ENCODE assay signal across 1 cellular context in the genomic region with DNA sequence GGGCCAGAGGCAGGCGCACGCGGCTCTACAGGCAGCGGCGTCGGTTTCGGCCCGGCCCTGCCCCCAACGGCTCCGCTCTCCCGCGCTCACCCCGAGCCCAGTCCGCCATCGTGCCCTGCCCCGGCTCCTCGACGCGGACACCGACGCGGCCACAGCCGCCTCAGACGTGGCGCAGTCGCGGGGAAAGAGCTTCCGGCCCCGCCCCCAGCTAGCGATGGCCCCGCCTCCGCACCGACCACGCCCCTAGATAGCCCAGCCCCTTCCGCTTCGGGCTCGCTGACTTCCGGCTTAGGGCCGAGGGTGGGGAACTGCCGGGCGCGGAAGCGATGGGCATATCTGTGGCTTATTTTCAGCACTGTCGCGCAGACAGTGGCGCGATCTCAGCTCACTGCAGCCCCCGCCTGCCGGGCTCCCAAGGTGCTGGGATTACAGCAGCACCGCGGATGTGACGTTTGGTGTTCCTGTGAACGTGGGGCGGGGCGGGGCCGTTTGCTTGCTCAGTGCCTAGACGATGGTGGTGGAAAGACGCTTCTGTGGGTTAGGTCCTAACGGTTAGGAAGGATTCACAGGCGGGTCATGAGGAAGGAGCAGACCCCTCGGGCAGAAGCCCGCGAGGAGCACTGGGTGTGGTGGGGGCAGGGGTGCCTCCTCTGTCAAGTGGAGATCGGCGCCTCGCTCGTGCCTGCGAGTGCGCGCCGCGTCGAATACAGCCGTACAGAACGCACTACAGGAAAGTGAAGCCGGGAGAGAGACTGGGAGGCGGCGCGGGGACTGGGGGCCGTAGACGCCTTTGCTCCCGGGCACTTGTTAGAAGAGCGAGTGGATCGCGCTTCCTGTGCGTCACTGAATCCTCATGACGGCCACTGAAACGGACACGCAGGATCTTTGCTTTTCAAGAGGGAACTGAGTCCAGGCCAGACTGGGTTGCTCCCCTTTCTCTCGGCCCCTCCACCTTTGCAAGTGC.
A peak's percentile ranks its signal among the peaks of the same experiment; 100 is the strongest.
TF ChIP-seq lines count a peak whose summit lies in the region.

A gene with protein sequence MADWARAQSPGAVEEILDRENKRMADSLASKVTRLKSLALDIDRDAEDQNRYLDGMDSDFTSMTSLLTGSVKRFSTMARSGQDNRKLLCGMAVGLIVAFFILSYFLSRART (minus strand): TSS at position 187 of the 964 bp plus-strand sequence. CDS start 78 bp downstream, at position 109.
A gene (plus strand): TSS at position 496 of the 964 bp plus-strand sequence. CDS start 1,147 bp downstream, outside the sequence.

TF ChIP-seq in K562, 482 proteins besides CTCF, POLR2A, EP300 and RAD21 (continued from another document and continues in another):
- TF ChIP-seq, protein P1, sequence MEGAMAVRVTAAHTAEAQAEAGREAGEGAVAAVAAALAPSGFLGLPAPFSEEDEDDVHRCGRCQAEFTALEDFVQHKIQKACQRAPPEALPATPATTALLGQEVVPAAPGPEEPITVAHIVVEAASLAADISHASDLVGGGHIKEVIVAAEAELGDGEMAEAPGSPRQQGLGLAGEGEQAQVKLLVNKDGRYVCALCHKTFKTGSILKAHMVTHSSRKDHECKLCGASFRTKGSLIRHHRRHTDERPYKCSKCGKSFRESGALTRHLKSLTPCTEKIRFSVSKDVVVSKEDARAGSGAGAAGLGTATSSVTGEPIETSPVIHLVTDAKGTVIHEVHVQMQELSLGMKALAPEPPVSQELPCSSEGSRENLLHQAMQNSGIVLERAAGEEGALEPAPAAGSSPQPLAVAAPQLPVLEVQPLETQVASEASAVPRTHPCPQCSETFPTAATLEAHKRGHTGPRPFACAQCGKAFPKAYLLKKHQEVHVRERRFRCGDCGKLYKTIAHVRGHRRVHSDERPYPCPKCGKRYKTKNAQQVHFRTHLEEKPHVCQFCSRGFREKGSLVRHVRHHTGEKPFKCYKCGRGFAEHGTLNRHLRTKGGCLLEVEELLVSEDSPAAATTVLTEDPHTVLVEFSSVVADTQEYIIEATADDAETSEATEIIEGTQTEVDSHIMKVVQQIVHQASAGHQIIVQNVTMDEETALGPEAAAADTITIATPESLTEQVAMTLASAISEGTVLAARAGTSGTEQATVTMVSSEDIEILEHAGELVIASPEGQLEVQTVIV (CRISPR knock-in tag; IDR thresholded peaks at IDR 0.05; ENCODE audit: borderline replicate concordance), result peak; percentile 96
- TF ChIP-seq ZNF263 (CRISPR knock-in tag; IDR thresholded peaks at IDR 0.05; ENCODE audit: borderline replicate concordance), result no peak
- TF ChIP-seq, protein P2, sequence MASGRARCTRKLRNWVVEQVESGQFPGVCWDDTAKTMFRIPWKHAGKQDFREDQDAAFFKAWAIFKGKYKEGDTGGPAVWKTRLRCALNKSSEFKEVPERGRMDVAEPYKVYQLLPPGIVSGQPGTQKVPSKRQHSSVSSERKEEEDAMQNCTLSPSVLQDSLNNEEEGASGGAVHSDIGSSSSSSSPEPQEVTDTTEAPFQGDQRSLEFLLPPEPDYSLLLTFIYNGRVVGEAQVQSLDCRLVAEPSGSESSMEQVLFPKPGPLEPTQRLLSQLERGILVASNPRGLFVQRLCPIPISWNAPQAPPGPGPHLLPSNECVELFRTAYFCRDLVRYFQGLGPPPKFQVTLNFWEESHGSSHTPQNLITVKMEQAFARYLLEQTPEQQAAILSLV (tag; IDR thresholded peaks at IDR 0.05), result no peak
- peak; percentile 96 for TF ChIP-seq CREM (IDR thresholded peaks at IDR 0.05; ENCODE audit: low read depth)
- peak; percentile 70 to 75; a peak in 3 of 4 replicates for TF ChIP-seq FOXK2 (conservative IDR thresholded peaks at IDR 0.05 in 1 of 2, IDR thresholded peaks at IDR 0.05 in 1 of 2; ENCODE audit: low read depth in 2 of 2)
- peak; percentile 26; the same call in 1 of the 2 replicates for TF ChIP-seq CTBP1 (IDR thresholded peaks at IDR 0.05; ENCODE audit: borderline replicate concordance)
- TF ChIP-seq, protein P3, sequence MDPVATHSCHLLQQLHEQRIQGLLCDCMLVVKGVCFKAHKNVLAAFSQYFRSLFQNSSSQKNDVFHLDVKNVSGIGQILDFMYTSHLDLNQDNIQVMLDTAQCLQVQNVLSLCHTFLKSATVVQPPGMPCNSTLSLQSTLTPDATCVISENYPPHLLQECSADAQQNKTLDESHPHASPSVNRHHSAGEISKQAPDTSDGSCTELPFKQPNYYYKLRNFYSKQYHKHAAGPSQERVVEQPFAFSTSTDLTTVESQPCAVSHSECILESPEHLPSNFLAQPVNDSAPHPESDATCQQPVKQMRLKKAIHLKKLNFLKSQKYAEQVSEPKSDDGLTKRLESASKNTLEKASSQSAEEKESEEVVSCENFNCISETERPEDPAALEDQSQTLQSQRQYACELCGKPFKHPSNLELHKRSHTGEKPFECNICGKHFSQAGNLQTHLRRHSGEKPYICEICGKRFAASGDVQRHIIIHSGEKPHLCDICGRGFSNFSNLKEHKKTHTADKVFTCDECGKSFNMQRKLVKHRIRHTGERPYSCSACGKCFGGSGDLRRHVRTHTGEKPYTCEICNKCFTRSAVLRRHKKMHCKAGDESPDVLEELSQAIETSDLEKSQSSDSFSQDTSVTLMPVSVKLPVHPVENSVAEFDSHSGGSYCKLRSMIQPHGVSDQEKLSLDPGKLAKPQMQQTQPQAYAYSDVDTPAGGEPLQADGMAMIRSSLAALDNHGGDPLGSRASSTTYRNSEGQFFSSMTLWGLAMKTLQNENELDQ (CRISPR knock-in tag; IDR thresholded peaks at IDR 0.05; ENCODE audit: borderline replicate concordance), result no peak
- no peak for TF ChIP-seq ZNF583 (CRISPR knock-in tag; IDR thresholded peaks at IDR 0.05)
- peak; percentile 89 to 91 for TF ChIP-seq NRF1 (conservative IDR thresholded peaks at IDR 0.05 in 1 of 2, IDR thresholded peaks at IDR 0.05 in 1 of 2)
- peak; percentile 80 for TF ChIP-seq TBP (optimal IDR thresholded peaks at IDR 0.05; ENCODE audit: low read depth, low read length)
- peak; percentile 99 for TF ChIP-seq SP1 (CRISPR knock-in tag; IDR thresholded peaks at IDR 0.05)
- no peak for TF ChIP-seq RBM17 (IDR thresholded peaks at IDR 0.05; ENCODE audit: borderline replicate concordance, low read depth, low read length)
- TF ChIP-seq ADNP (tag; IDR thresholded peaks at IDR 0.05), result no peak
- TF ChIP-seq SUPT5H (IDR thresholded peaks at IDR 0.05), result peak; percentile 96
- TF ChIP-seq, protein P4, sequence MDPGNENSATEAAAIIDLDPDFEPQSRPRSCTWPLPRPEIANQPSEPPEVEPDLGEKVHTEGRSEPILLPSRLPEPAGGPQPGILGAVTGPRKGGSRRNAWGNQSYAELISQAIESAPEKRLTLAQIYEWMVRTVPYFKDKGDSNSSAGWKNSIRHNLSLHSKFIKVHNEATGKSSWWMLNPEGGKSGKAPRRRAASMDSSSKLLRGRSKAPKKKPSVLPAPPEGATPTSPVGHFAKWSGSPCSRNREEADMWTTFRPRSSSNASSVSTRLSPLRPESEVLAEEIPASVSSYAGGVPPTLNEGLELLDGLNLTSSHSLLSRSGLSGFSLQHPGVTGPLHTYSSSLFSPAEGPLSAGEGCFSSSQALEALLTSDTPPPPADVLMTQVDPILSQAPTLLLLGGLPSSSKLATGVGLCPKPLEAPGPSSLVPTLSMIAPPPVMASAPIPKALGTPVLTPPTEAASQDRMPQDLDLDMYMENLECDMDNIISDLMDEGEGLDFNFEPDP (CRISPR knock-in tag; IDR thresholded peaks at IDR 0.05), result no peak; the same call in 1 of the 2 replicates
- no peak for TF ChIP-seq ZNF324 (CRISPR knock-in tag; IDR thresholded peaks at IDR 0.05)
- TF ChIP-seq ZBTB17 (CRISPR knock-in tag; IDR thresholded peaks at IDR 0.05), result no peak
- TF ChIP-seq ZNF717 (CRISPR knock-in tag; IDR thresholded peaks at IDR 0.05), result no peak
- TF ChIP-seq JUN (IDR thresholded peaks at IDR 0.05; ENCODE audit: borderline replicate concordance, low read depth, low read length), result peak; percentile 37; the same call in 1 of the 2 replicates
- TF ChIP-seq JUN (CRISPR knock-in tag; IDR thresholded peaks at IDR 0.05; ENCODE audit: borderline replicate concordance), result no peak; the same call in 1 of the 2 replicates
- TF ChIP-seq TAF15 (IDR thresholded peaks at IDR 0.05; ENCODE audit: low read depth, low read length), result no peak
- TF ChIP-seq, protein P5, sequence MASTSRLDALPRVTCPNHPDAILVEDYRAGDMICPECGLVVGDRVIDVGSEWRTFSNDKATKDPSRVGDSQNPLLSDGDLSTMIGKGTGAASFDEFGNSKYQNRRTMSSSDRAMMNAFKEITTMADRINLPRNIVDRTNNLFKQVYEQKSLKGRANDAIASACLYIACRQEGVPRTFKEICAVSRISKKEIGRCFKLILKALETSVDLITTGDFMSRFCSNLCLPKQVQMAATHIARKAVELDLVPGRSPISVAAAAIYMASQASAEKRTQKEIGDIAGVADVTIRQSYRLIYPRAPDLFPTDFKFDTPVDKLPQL (IDR thresholded peaks at IDR 0.05; ENCODE audit: extremely low read depth, insufficient read length), result no peak
- no peak for TF ChIP-seq PCBP2 (IDR thresholded peaks at IDR 0.05; ENCODE audit: low read depth, low read length, poor library complexity, severe bottlenecking)
- TF ChIP-seq, protein P6, sequence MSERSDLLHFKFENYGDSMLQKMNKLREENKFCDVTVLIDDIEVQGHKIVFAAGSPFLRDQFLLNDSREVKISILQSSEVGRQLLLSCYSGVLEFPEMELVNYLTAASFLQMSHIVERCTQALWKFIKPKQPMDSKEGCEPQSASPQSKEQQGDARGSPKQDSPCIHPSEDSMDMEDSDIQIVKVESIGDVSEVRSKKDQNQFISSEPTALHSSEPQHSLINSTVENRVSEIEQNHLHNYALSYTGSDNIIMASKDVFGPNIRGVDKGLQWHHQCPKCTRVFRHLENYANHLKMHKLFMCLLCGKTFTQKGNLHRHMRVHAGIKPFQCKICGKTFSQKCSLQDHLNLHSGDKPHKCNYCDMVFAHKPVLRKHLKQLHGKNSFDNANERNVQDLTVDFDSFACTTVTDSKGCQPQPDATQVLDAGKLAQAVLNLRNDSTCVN (CRISPR knock-in tag; IDR thresholded peaks at IDR 0.05), result no peak
- TF ChIP-seq ZNF764 (CRISPR knock-in tag; IDR thresholded peaks at IDR 0.05; ENCODE audit: low read depth), result no peak
- peak; percentile 44 for TF ChIP-seq PCBP1 (IDR thresholded peaks at IDR 0.05; ENCODE audit: low read depth, low read length, poor library complexity, severe bottlenecking)
- no peak for TF ChIP-seq NR1H2 (CRISPR knock-in tag; IDR thresholded peaks at IDR 0.05)
- TF ChIP-seq YBX1 (IDR thresholded peaks at IDR 0.05), result no peak
- peak; percentile 88 for TF ChIP-seq CREB1 (IDR thresholded peaks at IDR 0.05)
- TF ChIP-seq CREB1 (CRISPR knock-in tag; IDR thresholded peaks at IDR 0.05), result peak; percentile 92
- TF ChIP-seq, protein P7, sequence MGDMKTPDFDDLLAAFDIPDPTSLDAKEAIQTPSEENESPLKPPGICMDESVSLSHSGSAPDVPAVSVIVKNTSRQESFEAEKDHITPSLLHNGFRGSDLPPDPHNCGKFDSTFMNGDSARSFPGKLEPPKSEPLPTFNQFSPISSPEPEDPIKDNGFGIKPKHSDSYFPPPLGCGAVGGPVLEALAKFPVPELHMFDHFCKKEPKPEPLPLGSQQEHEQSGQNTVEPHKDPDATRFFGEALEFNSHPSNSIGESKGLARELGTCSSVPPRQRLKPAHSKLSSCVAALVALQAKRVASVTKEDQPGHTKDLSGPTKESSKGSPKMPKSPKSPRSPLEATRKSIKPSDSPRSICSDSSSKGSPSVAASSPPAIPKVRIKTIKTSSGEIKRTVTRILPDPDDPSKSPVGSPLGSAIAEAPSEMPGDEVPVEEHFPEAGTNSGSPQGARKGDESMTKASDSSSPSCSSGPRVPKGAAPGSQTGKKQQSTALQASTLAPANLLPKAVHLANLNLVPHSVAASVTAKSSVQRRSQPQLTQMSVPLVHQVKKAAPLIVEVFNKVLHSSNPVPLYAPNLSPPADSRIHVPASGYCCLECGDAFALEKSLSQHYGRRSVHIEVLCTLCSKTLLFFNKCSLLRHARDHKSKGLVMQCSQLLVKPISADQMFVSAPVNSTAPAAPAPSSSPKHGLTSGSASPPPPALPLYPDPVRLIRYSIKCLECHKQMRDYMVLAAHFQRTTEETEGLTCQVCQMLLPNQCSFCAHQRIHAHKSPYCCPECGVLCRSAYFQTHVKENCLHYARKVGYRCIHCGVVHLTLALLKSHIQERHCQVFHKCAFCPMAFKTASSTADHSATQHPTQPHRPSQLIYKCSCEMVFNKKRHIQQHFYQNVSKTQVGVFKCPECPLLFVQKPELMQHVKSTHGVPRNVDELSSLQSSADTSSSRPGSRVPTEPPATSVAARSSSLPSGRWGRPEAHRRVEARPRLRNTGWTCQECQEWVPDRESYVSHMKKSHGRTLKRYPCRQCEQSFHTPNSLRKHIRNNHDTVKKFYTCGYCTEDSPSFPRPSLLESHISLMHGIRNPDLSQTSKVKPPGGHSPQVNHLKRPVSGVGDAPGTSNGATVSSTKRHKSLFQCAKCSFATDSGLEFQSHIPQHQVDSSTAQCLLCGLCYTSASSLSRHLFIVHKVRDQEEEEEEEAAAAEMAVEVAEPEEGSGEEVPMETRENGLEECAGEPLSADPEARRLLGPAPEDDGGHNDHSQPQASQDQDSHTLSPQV (IDR thresholded peaks at IDR 0.05), result no peak; the same call in 1 of the 2 replicates
- TF ChIP-seq SREBF2 (CRISPR knock-in tag; IDR thresholded peaks at IDR 0.05), result no peak
- 0 out of 2 replicates have a peak, but pooled peaks have one; percentile 17 for TF ChIP-seq GTF2F1 (IDR thresholded peaks at IDR 0.05; ENCODE audit: low read depth, low read length)
- TF ChIP-seq CC2D1A (IDR thresholded peaks at IDR 0.05), result no peak
- TF ChIP-seq BMI1 (IDR thresholded peaks at IDR 0.05; ENCODE audit: low read length), result no peak
- no peak for TF ChIP-seq ZNF212 (CRISPR knock-in tag; IDR thresholded peaks at IDR 0.05)
- peak; percentile 63; the same call in 1 of the 2 replicates for TF ChIP-seq SOX6 (IDR thresholded peaks at IDR 0.05)
- no peak for TF ChIP-seq KLF16 (IDR thresholded peaks at IDR 0.05)
- no peak for TF ChIP-seq ZNF24 (IDR thresholded peaks at IDR 0.05)
- TF ChIP-seq KLF13 (tag; IDR thresholded peaks at IDR 0.05; ENCODE audit: borderline replicate concordance, low read depth), result peak; percentile 45; the same call in 1 of the 2 replicates
- TF ChIP-seq SMC3 (conservative IDR thresholded peaks at IDR 0.05; ENCODE audit: insufficient read depth, low read depth, low read length), result no peak
- TF ChIP-seq, protein P8, sequence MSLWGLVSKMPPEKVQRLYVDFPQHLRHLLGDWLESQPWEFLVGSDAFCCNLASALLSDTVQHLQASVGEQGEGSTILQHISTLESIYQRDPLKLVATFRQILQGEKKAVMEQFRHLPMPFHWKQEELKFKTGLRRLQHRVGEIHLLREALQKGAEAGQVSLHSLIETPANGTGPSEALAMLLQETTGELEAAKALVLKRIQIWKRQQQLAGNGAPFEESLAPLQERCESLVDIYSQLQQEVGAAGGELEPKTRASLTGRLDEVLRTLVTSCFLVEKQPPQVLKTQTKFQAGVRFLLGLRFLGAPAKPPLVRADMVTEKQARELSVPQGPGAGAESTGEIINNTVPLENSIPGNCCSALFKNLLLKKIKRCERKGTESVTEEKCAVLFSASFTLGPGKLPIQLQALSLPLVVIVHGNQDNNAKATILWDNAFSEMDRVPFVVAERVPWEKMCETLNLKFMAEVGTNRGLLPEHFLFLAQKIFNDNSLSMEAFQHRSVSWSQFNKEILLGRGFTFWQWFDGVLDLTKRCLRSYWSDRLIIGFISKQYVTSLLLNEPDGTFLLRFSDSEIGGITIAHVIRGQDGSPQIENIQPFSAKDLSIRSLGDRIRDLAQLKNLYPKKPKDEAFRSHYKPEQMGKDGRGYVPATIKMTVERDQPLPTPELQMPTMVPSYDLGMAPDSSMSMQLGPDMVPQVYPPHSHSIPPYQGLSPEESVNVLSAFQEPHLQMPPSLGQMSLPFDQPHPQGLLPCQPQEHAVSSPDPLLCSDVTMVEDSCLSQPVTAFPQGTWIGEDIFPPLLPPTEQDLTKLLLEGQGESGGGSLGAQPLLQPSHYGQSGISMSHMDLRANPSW (CRISPR knock-in tag; IDR thresholded peaks at IDR 0.05), result no peak
